In the genomic region with DNA sequence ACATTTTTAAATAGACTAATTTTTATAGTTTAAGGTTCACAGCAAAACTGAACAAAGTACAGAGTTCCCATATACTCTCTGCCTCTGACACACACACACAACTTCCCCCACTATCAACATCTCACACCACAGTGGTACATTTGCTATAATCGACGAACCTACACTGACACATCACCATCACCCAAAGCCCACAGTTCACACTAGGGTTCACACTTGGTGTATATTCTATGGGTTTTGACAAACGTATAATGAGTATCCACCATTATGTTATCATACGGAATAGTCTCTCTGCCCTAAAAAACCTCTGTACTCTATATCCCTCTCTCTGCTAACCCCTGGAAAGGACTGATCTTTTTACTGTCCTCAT, we compare ENCODE assay signal across 1 cellular context.
TF ChIP-seq lines count a peak whose summit lies in the region.

No MANE protein-coding gene starts in this region.

TF ChIP-seq in IMR-90, 13 proteins besides CTCF, POLR2A, EP300 and RAD21:
- TF ChIP-seq CEBPB (IDR thresholded peaks at IDR 0.05; ENCODE audit: low read depth, low read length) (no peak), NFE2L2 (IDR thresholded peaks at IDR 0.05; ENCODE audit: low read depth, low read length) (no peak), ELK1 (IDR thresholded peaks at IDR 0.05; ENCODE audit: borderline replicate concordance, low read depth, low read length) (no peak), FOS (IDR thresholded peaks at IDR 0.05; ENCODE audit: low read depth, low read length) (no peak), RCOR1 (IDR thresholded peaks at IDR 0.05; ENCODE audit: insufficient replicate concordance, low read length) (no peak), RFX5 (IDR thresholded peaks at IDR 0.05; ENCODE audit: low read depth, low read length) (no peak)
TF ChIP-seq in IMR-90: peak in this region for 0.
